ENCODE assay signal across 17 cellular contexts in genomic region chr7:79911420-79911819, GRCh38.
A peak's percentile ranks its signal among the peaks of the same experiment; 100 is the strongest.
DNase-seq lines count a peak whose midpoint lies in the region; ATAC-seq and TF ChIP-seq lines count a peak whose summit lies in the region.
"Had no signal": no experiment of that assay in that cellular context is flagged by ENCODE, and none has a peak within 500 bp of the region (broad histone marks: within the 10 kb centered on the region; RNA-seq: fewer than 3 reads in every experiment).

No MANE protein-coding gene starts in this region.

- no peak for TF ChIP-seq CTCF in upper lobe of right lung (IDR thresholded peaks at IDR 0.05)

- intact Hi-C loops in upper lobe of right lung (cut with DNase I), result no loop called here

- no peaks in the 10 kb centered on the region for H3K9me3 Mint-ChIP-seq in T-helper 2 cell treated with Interferon-gamma antibody and Interleukin-4, amounts not matched to agents 5 μg/mL and 100 μg/mL, for 36 hours
- H3K9me3 Mint-ChIP-seq in stimulated activated naive CD8-positive, alpha-beta T cell treated with anti-CD3 and anti-CD28 coated beads, Interleukin-15, Interleukin-2, amounts not matched to agents 100 ng/mL and 50 ng/mL, for 24 hours, result peaks cover 9% of the 10 kb centered on the region
- peaks cover 9% of the 10 kb centered on the region for H3K9me3 Mint-ChIP-seq in activated CD8-positive, alpha-beta T cell treated with anti-CD3 and anti-CD28 coated beads, Interleukin-2, amount 10 ng/mL, durations not matched to agents 7 days and 5 days (ENCODE audit: insufficient read depth)
- peaks cover 0 to 7% of the 10 kb centered on the region in 2 donors for H3K9me3 Mint-ChIP-seq in stimulated activated naive CD8-positive, alpha-beta T cell treated with anti-CD3 and anti-CD28 coated beads, Interleukin-15, amount 100 ng/mL, for 72 hours

- peaks cover 2% of the 10 kb centered on the region for H3K27me3 Mint-ChIP-seq in T-helper 2 cell treated with Interferon-gamma antibody and Interleukin-4, amounts not matched to agents 5 μg/mL and 100 μg/mL, for 36 hours (ENCODE audit: low read depth)
- no peaks in the 10 kb centered on the region for H3K27me3 Mint-ChIP-seq in stimulated activated naive CD8-positive, alpha-beta T cell treated with anti-CD3 and anti-CD28 coated beads, Interleukin-15, Interleukin-2, amounts not matched to agents 100 ng/mL and 50 ng/mL, for 24 hours
- peaks cover 2% of the 10 kb centered on the region for H3K27me3 Mint-ChIP-seq in activated CD8-positive, alpha-beta T cell treated with anti-CD3 and anti-CD28 coated beads, Interleukin-2, amount 10 ng/mL, durations not matched to agents 7 days and 5 days (ENCODE audit: low read depth)
- no peaks in the 10 kb centered on the region for H3K27me3 Mint-ChIP-seq in stimulated activated naive CD8-positive, alpha-beta T cell treated with anti-CD3 and anti-CD28 coated beads, Interleukin-15, amount 100 ng/mL, for 72 hours
- H3K27me3 Mint-ChIP-seq: CD8-positive, alpha-beta memory T cell had no signal

- no peak overlapping the region for H3K27ac ChIP-seq in upper lobe of right lung

- no peaks in the 10 kb centered on the region for H3K27me3 ChIP-seq in upper lobe of right lung

- H3K4me1 ChIP-seq in upper lobe of right lung, result no peaks in the 10 kb centered on the region

- no peak overlapping the region for H3K4me3 ChIP-seq in upper lobe of right lung

- CTCF ChIA-PET in activated CD8-positive, alpha-beta T cell treated with anti-CD3 and anti-CD28 coated beads, Interleukin-2, amount 10 ng/mL, durations not matched to agents 7 days and 5 days (lab: Charles Lee), result interaction anchor here (0.7 to 1.1 kb wide), 2 partner anchors 9 to 44 kb away, joined by 3 to 4 read pairs; no protein-coding TSS in a partner anchor

- no peaks in the 10 kb centered on the region for H3K36me3 ChIP-seq in upper lobe of right lung

- H3K36me3 Mint-ChIP-seq in T-helper 2 cell treated with Interferon-gamma antibody and Interleukin-4, amounts not matched to agents 5 μg/mL and 100 μg/mL, for 36 hours (ENCODE audit: low read depth), result peaks cover 1% of the 10 kb centered on the region
- no peaks in the 10 kb centered on the region for H3K36me3 Mint-ChIP-seq in stimulated activated naive CD8-positive, alpha-beta T cell treated with anti-CD3 and anti-CD28 coated beads, Interleukin-15, Interleukin-2, amounts not matched to agents 100 ng/mL and 50 ng/mL, for 24 hours (ENCODE audit: low read depth)
- peaks cover 19% of the 10 kb centered on the region for H3K36me3 Mint-ChIP-seq in activated CD8-positive, alpha-beta T cell treated with anti-CD3 and anti-CD28 coated beads, Interleukin-2, amount 10 ng/mL, durations not matched to agents 7 days and 5 days (ENCODE audit: low read depth)

- no peaks in the 10 kb centered on the region for H3K9me3 ChIP-seq in upper lobe of right lung

- POLR2A ChIA-PET in activated CD8-positive, alpha-beta T cell treated with anti-CD3 and anti-CD28 coated beads, Interleukin-2, amount 10 ng/mL, durations not matched to agents 7 days and 5 days (lab: Charles Lee), result interaction anchor here (0.6 to 1.2 kb wide), 2 partner anchors 65 to 307 kb away, joined by 3 to 5 read pairs; no protein-coding TSS in a partner anchor

- H3K4me1 Mint-ChIP-seq in T-helper 2 cell treated with Interferon-gamma antibody and Interleukin-4, amounts not matched to agents 5 μg/mL and 100 μg/mL, for 36 hours (ENCODE audit: low read depth), result peaks cover 33% of the 10 kb centered on the region
- peaks cover 54% of the 10 kb centered on the region for H3K4me1 Mint-ChIP-seq in stimulated activated naive CD8-positive, alpha-beta T cell treated with anti-CD3 and anti-CD28 coated beads, Interleukin-15, Interleukin-2, amounts not matched to agents 100 ng/mL and 50 ng/mL, for 24 hours (ENCODE audit: low read depth)
- H3K4me1 Mint-ChIP-seq in activated CD8-positive, alpha-beta T cell treated with anti-CD3 and anti-CD28 coated beads, Interleukin-2, amount 10 ng/mL, durations not matched to agents 7 days and 5 days (ENCODE audit: low read depth), result peaks cover 59% of the 10 kb centered on the region
- peaks cover 80% of the 10 kb centered on the region for H3K4me1 Mint-ChIP-seq in stimulated activated naive CD8-positive, alpha-beta T cell treated with anti-CD3 and anti-CD28 coated beads, Interleukin-15, amount 100 ng/mL, for 72 hours

- peak overlapping the region; percentile 68 for H3K4me3 Mint-ChIP-seq in T-helper 2 cell treated with Interferon-gamma antibody and Interleukin-4, amounts not matched to agents 5 μg/mL and 100 μg/mL, for 36 hours
- H3K4me3 Mint-ChIP-seq in stimulated activated naive CD8-positive, alpha-beta T cell treated with anti-CD3 and anti-CD28 coated beads, Interleukin-15, Interleukin-2, amounts not matched to agents 100 ng/mL and 50 ng/mL, for 24 hours, result peak overlapping the region; percentile 29
- H3K4me3 Mint-ChIP-seq in activated CD8-positive, alpha-beta T cell treated with anti-CD3 and anti-CD28 coated beads, Interleukin-2, amount 10 ng/mL, durations not matched to agents 7 days and 5 days, result peak overlapping the region; percentile 35
- peak overlapping the region; percentile 32 to 55 for H3K4me3 Mint-ChIP-seq in stimulated activated naive CD8-positive, alpha-beta T cell treated with anti-CD3 and anti-CD28 coated beads, Interleukin-15, amount 100 ng/mL, for 72 hours

- H3K27ac Mint-ChIP-seq in T-helper 2 cell treated with Interferon-gamma antibody and Interleukin-4, amounts not matched to agents 5 μg/mL and 100 μg/mL, for 36 hours, result peak overlapping the region; percentile 66
- H3K27ac Mint-ChIP-seq in stimulated activated naive CD8-positive, alpha-beta T cell treated with anti-CD3 and anti-CD28 coated beads, Interleukin-15, Interleukin-2, amounts not matched to agents 100 ng/mL and 50 ng/mL, for 24 hours, result no peak overlapping the region
- H3K27ac Mint-ChIP-seq in activated CD8-positive, alpha-beta T cell treated with anti-CD3 and anti-CD28 coated beads, Interleukin-2, amount 10 ng/mL, durations not matched to agents 7 days and 5 days, result peak overlapping the region; percentile 82
- H3K27ac Mint-ChIP-seq in stimulated activated naive CD8-positive, alpha-beta T cell treated with anti-CD3 and anti-CD28 coated beads, Interleukin-15, amount 100 ng/mL, for 72 hours, result peak overlapping the region in 1 of 2 donors; percentile 17
- H3K27ac Mint-ChIP-seq: CD8-positive, alpha-beta memory T cell had no signal

- no peak for ATAC-seq in stimulated activated naive CD8-positive, alpha-beta T cell treated with anti-CD3 and anti-CD28 coated beads, Interleukin-15, Interleukin-2, amounts not matched to agents 100 U/mL and 50 U/mL, for 24 hours
- peak; percentile 61 for ATAC-seq in activated CD8-positive, alpha-beta T cell treated with anti-CD3 and anti-CD28 coated beads, Interleukin-2, amount 10 ng/mL, durations not matched to agents 7 days and 5 days
- ATAC-seq in stimulated activated naive CD8-positive, alpha-beta T cell treated with anti-CD3 and anti-CD28 coated beads, Interleukin-15, amount 100 ng/mL, for 72 hours, result peak; percentile 37
- no peak for ATAC-seq in upper lobe of right lung
- ATAC-seq: PC-3 had no signal

- no peak for DNase-seq in T-helper 2 cell treated with Interferon-gamma antibody and Interleukin-4, amounts not matched to agents 5 μg/mL and 100 μg/mL, for 36 hours (ENCODE audit: low spot score)
- DNase-seq in T-helper 2 cell (no peak), upper lobe of right lung (no peak), retina (no peak)
- DNase-seq in stimulated activated naive CD8-positive, alpha-beta T cell treated with anti-CD3 and anti-CD28 coated beads, Interleukin-15, Interleukin-2, amounts not matched to agents 100 U/mL and 50 U/mL, for 24 hours, result no peak
- no peak for DNase-seq in activated CD8-positive, alpha-beta T cell treated with anti-CD3 and anti-CD28 coated beads, Interleukin-2, amount 10 ng/mL, durations not matched to agents 7 days and 5 days
- DNase-seq in stimulated activated naive CD8-positive, alpha-beta T cell treated with anti-CD3 and anti-CD28 coated beads, Interleukin-15, amount 100 ng/mL, for 72 hours, result no peak
- DNase-seq: 8988T, DMS79, H7, NCI-H1436, NCI-H1930, NCI-H226, NCI-H524 treated with DMSO at 0.1 percent for 48 hours, PC-3 had no signal

Comparison
In these comparisons a context has a peak if more than half of its experiments do, and no peak if none do; other contexts are left out.
1. ATAC-seq: peak in activated CD8-positive, alpha-beta T cell treated with anti-CD3 and anti-CD28 coated beads, Interleukin-2, amount 10 ng/mL, durations not matched to agents 7 days and 5 days (single experiment) and stimulated activated naive CD8-positive, alpha-beta T cell treated with anti-CD3 and anti-CD28 coated beads, Interleukin-15, amount 100 ng/mL, for 72 hours (single experiment); none in stimulated activated naive CD8-positive, alpha-beta T cell treated with anti-CD3 and anti-CD28 coated beads, Interleukin-15, Interleukin-2, amounts not matched to agents 100 U/mL and 50 U/mL, for 24 hours (single experiment) and upper lobe of right lung (single experiment).
2. Peak in every context shown above with its lines, with median percentiles within 50 percentile points of each other: H3K4me3 Mint-ChIP-seq.